17 cellular contexts compared by ENCODE assay signal in the genomic region with DNA sequence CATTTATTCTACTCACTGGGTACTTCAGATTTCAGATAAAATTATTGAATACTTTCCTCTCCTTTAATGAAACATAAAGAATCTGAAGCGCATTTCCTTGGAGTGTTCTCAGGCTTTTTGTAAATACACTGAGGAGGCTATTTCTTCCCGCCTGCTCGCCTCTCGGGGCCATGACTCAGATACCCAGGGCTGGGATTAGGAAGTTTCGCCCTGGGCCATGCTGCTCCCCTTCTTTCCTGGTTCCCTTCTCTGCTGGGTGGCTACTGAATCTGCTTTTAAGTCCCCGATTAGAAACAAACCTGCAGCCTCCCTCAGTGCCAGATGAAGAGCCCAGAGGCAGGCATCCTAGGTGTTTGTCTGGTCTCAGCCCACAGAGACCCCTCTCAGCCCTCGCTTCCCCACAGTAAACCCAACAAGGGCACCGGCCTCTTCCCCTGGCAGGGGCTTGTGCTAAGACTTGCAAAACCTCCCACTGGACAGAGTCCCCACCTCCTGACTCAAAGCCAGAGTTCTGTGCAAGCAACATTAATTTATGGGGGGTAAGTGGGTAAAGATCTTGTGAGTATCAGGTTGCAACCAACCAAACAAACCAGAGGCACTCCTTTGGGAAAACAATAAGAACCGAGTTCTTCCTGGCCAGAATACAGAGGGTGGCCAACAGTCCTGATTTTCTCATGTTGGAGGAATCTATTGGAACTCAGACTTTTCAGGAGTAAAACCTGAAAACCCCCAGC. TPM values are rescaled to one million over a fixed set of nuclear protein-coding genes. Genes with fewer than 3 reads are reported as not detected.
DNase-seq lines count a peak whose midpoint lies in the region; ATAC-seq and TF ChIP-seq lines count a peak whose summit lies in the region.
"Had no signal": no experiment of that assay in that cellular context is flagged by ENCODE, and none has a peak within 500 bp of the region (broad histone marks: within the 10 kb centered on the region; RNA-seq: fewer than 3 reads in every experiment).

No MANE protein-coding gene starts in this region.

- peak overlapping the region; percentile 3 for H2AFZ ChIP-seq in GM23338

- H3K9me3 Mint-ChIP-seq in GM23338 = peaks cover 26% of the 10 kb centered on the region

- ATAC-seq in GM23338 (no peak; the same call in 1 of the 3 replicates), RWPE2 (ENCODE audit: low read depth) (0 out of 3 replicates have a peak, but pooled peaks have one; percentile 35), lung (ENCODE audit: insufficient read depth, low FRiP score) (peak; percentile 63)
- ATAC-seq: GM12878, HCT116, SK-N-SH treated with all-trans-retinoic acid at 6 μM for 48 hours, T-cell had no signal

- H4K20me1 ChIP-seq in GM23338 (replicated peaks; ENCODE audit: insufficient read depth) = no peaks in the 10 kb centered on the region

- no peaks in the 10 kb centered on the region for H3K27me3 ChIP-seq in GM23338 (ENCODE audit: insufficient read depth)
- H3K27me3 ChIP-seq in HAP-1 (ENCODE audit: low read depth) = no peaks in the 10 kb centered on the region
- peaks cover 12% of the 10 kb centered on the region for H3K27me3 ChIP-seq in RWPE2 (ENCODE audit: insufficient read depth, poor library complexity, severe bottlenecking)
- no peaks in the 10 kb centered on the region for H3K27me3 ChIP-seq in lung (ENCODE audit: control insufficient read depth, insufficient read depth)

- no peak overlapping the region for H3K27ac Mint-ChIP-seq in GM23338
- H3K27ac Mint-ChIP-seq: CD4-positive, CD25-positive, alpha-beta regulatory T cell; T-cell had no signal

- H3K4me3 Mint-ChIP-seq in GM23338 = no peak overlapping the region
- H3K4me3 Mint-ChIP-seq: CD4-positive, CD25-positive, alpha-beta regulatory T cell; T-cell had no signal

- H3K4me2 ChIP-seq in GM23338 = no peak overlapping the region

- 61 to 70% methylated on average over 9 of the region's 9 CpGs for WGBS in lung, 2 donors

- H3K27me3 Mint-ChIP-seq in GM23338 (ENCODE audit: insufficient read depth, low read depth, poor library complexity) = peaks cover 11% of the 10 kb centered on the region
- H3K27me3 Mint-ChIP-seq: CD4-positive, CD25-positive, alpha-beta regulatory T cell; T-cell had no signal

- H3K9me2 ChIP-seq in GM23338 (ENCODE audit: insufficient read depth) = peaks cover 3% of the 10 kb centered on the region; the same call in 1 of the 2 replicates

- DNase-seq in GM23338 (ENCODE audit: low spot score) = no peak
- peak; percentile 6 to 35 for DNase-seq in HAP-1 (ENCODE audit: low spot score in 2 of 2)
- no peak for DNase-seq in RWPE2 (ENCODE audit: low spot score)
- no peak for DNase-seq in lung (ENCODE audit: low spot score)
- no peak for DNase-seq in NCI-H1694 (lab: John Stamatoyannopoulos, UW)
- DNase-seq in islet precursor cell = no peak
- no peak for DNase-seq in stimulated activated CD4-positive, alpha-beta T cell treated with anti-CD3 and anti-CD28 coated beads, Interleukin-15, amount 100 ng/mL, for 24 hours
- no peak for DNase-seq in activated naive CD4-positive, alpha-beta T cell treated with anti-CD3 and anti-CD28 coated beads, Interleukin-2, amount 50 U/mL, for 16 hours
- DNase-seq: CD4-positive, CD25-positive, alpha-beta regulatory T cell; IMR-90; NCI-H187 treated with DMSO at 0.1 percent for 48 hours; NCI-H526 treated with DMSO at 0.1 percent for 48 hours; NK-92 treated with Interleukin-12 subunit alpha and Interleukin-12 subunit beta, amount 100 ng/mL, for 24 hours; T-cell had no signal

- peaks cover 19% of the 10 kb centered on the region; the same call in 2 of the 3 replicates for H3K36me3 Mint-ChIP-seq in GM23338 (ENCODE audit: low read depth)
- H3K36me3 Mint-ChIP-seq: CD4-positive, CD25-positive, alpha-beta regulatory T cell; T-cell had no signal

- TF ChIP-seq CTCF in GM23338 (conservative IDR thresholded peaks at IDR 0.05; ENCODE audit: low read depth in 2 of 2) (no peak), RWPE2 (IDR thresholded peaks at IDR 0.05; ENCODE audit: poor library complexity, severe bottlenecking) (no peak), lung (IDR thresholded peaks at IDR 0.05; ENCODE audit: control extremely low read depth, extremely low read depth) (no peak)

- H3K36me3 ChIP-seq in GM23338 (ENCODE audit: insufficient read depth) = 0 out of 2 replicates have a peak, but pooled peaks cover 5% of the 10 kb centered on the region
- no peaks in the 10 kb centered on the region for H3K36me3 ChIP-seq in HAP-1 (replicated peaks)
- H3K36me3 ChIP-seq in RWPE2 (ENCODE audit: low read depth) = no peaks in the 10 kb centered on the region
- no peaks in the 10 kb centered on the region for H3K36me3 ChIP-seq in lung (ENCODE audit: control insufficient read depth in 2 of 2, insufficient read depth in 2 of 2, low read length in 2 of 2)

- H3K4me1 Mint-ChIP-seq in GM23338 = peaks cover 9% of the 10 kb centered on the region
- H3K4me1 Mint-ChIP-seq: T-cell had no signal

- no peak overlapping the region for H3K27ac ChIP-seq in GM23338 (ENCODE audit: low read depth)
- H3K27ac ChIP-seq in RWPE2 (ENCODE audit: poor library complexity, severe bottlenecking) = no peak overlapping the region
- no peak overlapping the region for H3K27ac ChIP-seq in lung (ENCODE audit: low read depth in 1 of 2, low read length in 1 of 2)

- H3K4me1 ChIP-seq in GM23338 (ENCODE audit: insufficient read depth) (peaks cover 5% of the 10 kb centered on the region; the same call in 1 of the 2 replicates), HAP-1 (peaks cover 6% of the 10 kb centered on the region; the same call in 1 of the 2 replicates), RWPE2 (ENCODE audit: insufficient read depth, poor library complexity, severe bottlenecking) (no peaks in the 10 kb centered on the region), lung (ENCODE audit: control insufficient read depth in 2 of 2, insufficient read depth in 2 of 2, low read length in 2 of 2) (no peaks in the 10 kb centered on the region)

- H3K4me3 ChIP-seq in GM23338 = no peak overlapping the region
- no peak overlapping the region for H3K4me3 ChIP-seq in HAP-1
- H3K4me3 ChIP-seq in RWPE2 (ENCODE audit: severe bottlenecking) = no peak overlapping the region
- H3K4me3 ChIP-seq in lung = no peak overlapping the region
- H3K4me3 ChIP-seq: GM12878 had no signal

- in situ Hi-C loops in HAP-1 (cut with MboI; ENCODE audit: low sequenced_read_pairs) = no loop called here

- H3F3A ChIP-seq in GM23338 (replicated peaks; ENCODE audit: low read depth) = no peaks in the 10 kb centered on the region

- no peaks in the 10 kb centered on the region for H3K79me2 ChIP-seq in GM23338 (replicated peaks; ENCODE audit: insufficient read depth)

- H3K9me3 ChIP-seq in HAP-1 (no peaks in the 10 kb centered on the region), RWPE2 (ENCODE audit: severe bottlenecking) (no peaks in the 10 kb centered on the region), lung (ENCODE audit: control insufficient read depth in 2 of 2, insufficient read depth in 1 of 2, low read length in 1 of 2) (peaks cover 0 to 5% of the 10 kb centered on the region in 2 donors)

TF ChIP-seq in GM23338, 12 proteins besides CTCF, POLR2A, EP300 and RAD21 (continues in another document):
- TF ChIP-seq ZNF331 (CRISPR knock-in tag; IDR thresholded peaks at IDR 0.05; ENCODE audit: low read depth) (no peak), CREB1 (CRISPR knock-in tag; IDR thresholded peaks at IDR 0.05; ENCODE audit: low read depth) (no peak), JUNB (IDR thresholded peaks at IDR 0.05; ENCODE audit: unreplicated experiment) (no peak), ZNF114 (CRISPR knock-in tag; IDR thresholded peaks at IDR 0.05) (no peak), POLR2AphosphoS5 (IDR thresholded peaks at IDR 0.05; ENCODE audit: low read depth) (no peak), EZH2 (IDR thresholded peaks at IDR 0.05; ENCODE audit: low read depth, unreplicated experiment) (no peak), STAT1 (IDR thresholded peaks at IDR 0.05; ENCODE audit: unreplicated experiment) (no peak), NANOG (IDR thresholded peaks at IDR 0.05; ENCODE audit: borderline replicate concordance) (no peak)
- TF ChIP-seq, protein P1, sequence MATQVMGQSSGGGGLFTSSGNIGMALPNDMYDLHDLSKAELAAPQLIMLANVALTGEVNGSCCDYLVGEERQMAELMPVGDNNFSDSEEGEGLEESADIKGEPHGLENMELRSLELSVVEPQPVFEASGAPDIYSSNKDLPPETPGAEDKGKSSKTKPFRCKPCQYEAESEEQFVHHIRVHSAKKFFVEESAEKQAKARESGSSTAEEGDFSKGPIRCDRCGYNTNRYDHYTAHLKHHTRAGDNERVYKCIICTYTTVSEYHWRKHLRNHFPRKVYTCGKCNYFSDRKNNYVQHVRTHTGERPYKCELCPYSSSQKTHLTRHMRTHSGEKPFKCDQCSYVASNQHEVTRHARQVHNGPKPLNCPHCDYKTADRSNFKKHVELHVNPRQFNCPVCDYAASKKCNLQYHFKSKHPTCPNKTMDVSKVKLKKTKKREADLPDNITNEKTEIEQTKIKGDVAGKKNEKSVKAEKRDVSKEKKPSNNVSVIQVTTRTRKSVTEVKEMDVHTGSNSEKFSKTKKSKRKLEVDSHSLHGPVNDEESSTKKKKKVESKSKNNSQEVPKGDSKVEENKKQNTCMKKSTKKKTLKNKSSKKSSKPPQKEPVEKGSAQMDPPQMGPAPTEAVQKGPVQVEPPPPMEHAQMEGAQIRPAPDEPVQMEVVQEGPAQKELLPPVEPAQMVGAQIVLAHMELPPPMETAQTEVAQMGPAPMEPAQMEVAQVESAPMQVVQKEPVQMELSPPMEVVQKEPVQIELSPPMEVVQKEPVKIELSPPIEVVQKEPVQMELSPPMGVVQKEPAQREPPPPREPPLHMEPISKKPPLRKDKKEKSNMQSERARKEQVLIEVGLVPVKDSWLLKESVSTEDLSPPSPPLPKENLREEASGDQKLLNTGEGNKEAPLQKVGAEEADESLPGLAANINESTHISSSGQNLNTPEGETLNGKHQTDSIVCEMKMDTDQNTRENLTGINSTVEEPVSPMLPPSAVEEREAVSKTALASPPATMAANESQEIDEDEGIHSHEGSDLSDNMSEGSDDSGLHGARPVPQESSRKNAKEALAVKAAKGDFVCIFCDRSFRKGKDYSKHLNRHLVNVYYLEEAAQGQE (IDR thresholded peaks at IDR 0.05; ENCODE audit: unreplicated experiment) = no peak
- TF ChIP-seq, protein P2, sequence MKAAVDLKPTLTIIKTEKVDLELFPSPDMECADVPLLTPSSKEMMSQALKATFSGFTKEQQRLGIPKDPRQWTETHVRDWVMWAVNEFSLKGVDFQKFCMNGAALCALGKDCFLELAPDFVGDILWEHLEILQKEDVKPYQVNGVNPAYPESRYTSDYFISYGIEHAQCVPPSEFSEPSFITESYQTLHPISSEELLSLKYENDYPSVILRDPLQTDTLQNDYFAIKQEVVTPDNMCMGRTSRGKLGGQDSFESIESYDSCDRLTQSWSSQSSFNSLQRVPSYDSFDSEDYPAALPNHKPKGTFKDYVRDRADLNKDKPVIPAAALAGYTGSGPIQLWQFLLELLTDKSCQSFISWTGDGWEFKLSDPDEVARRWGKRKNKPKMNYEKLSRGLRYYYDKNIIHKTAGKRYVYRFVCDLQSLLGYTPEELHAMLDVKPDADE (IDR thresholded peaks at IDR 0.05) = no peak

RNA-seq across cellular contexts. Expression of a gene that starts 30.6 kb away (rescaled TPM):
- 0.58 and 1.8 TPM in 2 replicates for total RNA-seq in GM23338 (2014; rRNA removed; shearing (Covaris generic))
- polyA plus RNA-seq in GM23338 (2016; fragmentation: Nextera tagmentation; extraction: Ambion mirVana) (0.11 and 0.19 TPM in 2 replicates), lung (1 to 10 TPM; 3.6 to 4.5 TPM)
- 10 to 100 TPM; 13.8 to 25.7 TPM for total RNA-seq in lung
- total RNA-seq: CD4-positive, CD25-positive, alpha-beta regulatory T cell; GM12878; IMR-90; T-cell had no signal
- polyA plus RNA-seq: CD4-positive, CD25-positive, alpha-beta regulatory T cell; GM12878; IMR-90 had no signal

Comparison
In these comparisons a context has a peak if more than half of its experiments do, and no peak if none do; other contexts are left out.
1. DNase-seq: peak in HAP-1 (2 of 2); none in GM23338 (single experiment), RWPE2 (single experiment), lung (single experiment), NCI-H1694 (single experiment), islet precursor cell (single experiment), stimulated activated CD4-positive, alpha-beta T cell treated with anti-CD3 and anti-CD28 coated beads, Interleukin-15, amount 100 ng/mL, for 24 hours (single experiment) and activated naive CD4-positive, alpha-beta T cell treated with anti-CD3 and anti-CD28 coated beads, Interleukin-2, amount 50 U/mL, for 16 hours (single experiment).